ENCODE assay signal across 15 cellular contexts in the genomic region with DNA sequence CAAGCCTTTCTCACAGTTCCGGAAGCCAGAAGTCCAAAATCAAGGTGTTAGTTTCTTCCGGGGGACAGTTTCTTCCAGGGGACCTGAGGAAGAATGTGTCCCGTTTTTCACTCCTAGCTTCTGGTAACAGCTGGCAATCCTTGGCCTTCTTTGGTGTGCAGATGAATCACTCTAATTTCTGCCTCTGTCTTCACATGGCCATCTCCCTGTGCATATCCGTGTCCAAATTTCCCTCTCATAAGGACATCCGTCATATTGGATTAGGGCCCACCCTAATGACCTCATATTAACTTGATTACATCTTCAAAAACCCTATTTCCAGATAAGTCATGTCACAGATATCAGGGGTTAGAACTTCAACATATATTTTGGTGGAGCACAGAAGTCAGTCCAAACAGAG.
DNase-seq lines count a peak whose midpoint lies in the region; ATAC-seq and TF ChIP-seq lines count a peak whose summit lies in the region.
"Had no signal": no experiment of that assay in that cellular context is flagged by ENCODE, and none has a peak within 500 bp of the region (broad histone marks: within the 10 kb centered on the region; RNA-seq: fewer than 3 reads in every experiment).

No MANE protein-coding gene starts in this region.

- no peaks in the 10 kb centered on the region for H3K36me3 ChIP-seq in suprapubic skin
- H3K36me3 ChIP-seq in transverse colon: no peaks in the 10 kb centered on the region
- no peaks in the 10 kb centered on the region for H3K36me3 ChIP-seq in Peyer's patch

- TF ChIP-seq CTCF in fibroblast of mammary gland (conservative IDR thresholded peaks at IDR 0.05; ENCODE audit: control insufficient read depth, insufficient read depth, low read depth, low read length): no peak
- no peak for TF ChIP-seq CTCF in suprapubic skin (IDR thresholded peaks at IDR 0.05)
- no peak for TF ChIP-seq CTCF in transverse colon (IDR thresholded peaks at IDR 0.05)
- TF ChIP-seq CTCF in Peyer's patch (IDR thresholded peaks at IDR 0.05): no peak

- DNase-seq in stimulated activated naive CD8-positive, alpha-beta T cell treated with anti-CD3 and anti-CD28 coated beads, Interleukin-15, amount 100 ng/mL, for 72 hours: no peak
- DNase-seq in LHCN-M2 (ENCODE audit: low read depth): peak; percentile 49
- DNase-seq in fibroblast of mammary gland (ENCODE audit: low read depth): peak; percentile 75
- DNase-seq in suprapubic skin (ENCODE audit: low spot score in 2 of 2): no peak
- no peak for DNase-seq in transverse colon
- DNase-seq in Peyer's patch: no peak
- DNase-seq: ACHN, NCI-H1436, NCI-H1930, NCI-H345, SW 1271 had no signal

- peaks cover 88% of the 10 kb centered on the region for H3K4me1 Mint-ChIP-seq in stimulated activated naive CD8-positive, alpha-beta T cell treated with anti-CD3 and anti-CD28 coated beads, Interleukin-15, Interleukin-2, amounts not matched to agents 100 ng/mL and 50 ng/mL, for 24 hours (ENCODE audit: low read depth)
- peaks cover 52% of the 10 kb centered on the region for H3K4me1 Mint-ChIP-seq in stimulated activated naive CD8-positive, alpha-beta T cell treated with anti-CD3 and anti-CD28 coated beads, Interleukin-15, amount 100 ng/mL, for 72 hours

- H3K4me1 ChIP-seq in suprapubic skin (no peaks in the 10 kb centered on the region), transverse colon (peaks cover 0 to 9% (median 0%) of the 10 kb centered on the region in 4 donors), Peyer's patch (no peaks in the 10 kb centered on the region)

- H3K27me3 Mint-ChIP-seq in stimulated activated naive CD8-positive, alpha-beta T cell treated with anti-CD3 and anti-CD28 coated beads, Interleukin-15, Interleukin-2, amounts not matched to agents 100 ng/mL and 50 ng/mL, for 24 hours: peaks cover 7% of the 10 kb centered on the region
- H3K27me3 Mint-ChIP-seq in stimulated activated naive CD8-positive, alpha-beta T cell treated with anti-CD3 and anti-CD28 coated beads, Interleukin-15, amount 100 ng/mL, for 72 hours: no peaks in the 10 kb centered on the region

- WGBS in suprapubic skin: 75% methylated on average over 5 of the region's 5 CpGs
- 93 to 100% methylated on average over 2 to 5 of the region's 5 CpGs for WGBS in transverse colon (ENCODE audit: low coverage in 1 of 2), 2 donors

- no peak overlapping the region for H3K4me3 ChIP-seq in fibroblast of mammary gland (ENCODE audit: control insufficient read depth, low read depth, low read length)
- no peak overlapping the region for H3K4me3 ChIP-seq in suprapubic skin
- H3K4me3 ChIP-seq in transverse colon: no peak overlapping the region
- no peak overlapping the region for H3K4me3 ChIP-seq in Peyer's patch

- peak overlapping the region; percentile 9 for H3K4me3 Mint-ChIP-seq in stimulated activated naive CD8-positive, alpha-beta T cell treated with anti-CD3 and anti-CD28 coated beads, Interleukin-15, Interleukin-2, amounts not matched to agents 100 ng/mL and 50 ng/mL, for 24 hours
- no peak overlapping the region for H3K4me3 Mint-ChIP-seq in stimulated activated naive CD8-positive, alpha-beta T cell treated with anti-CD3 and anti-CD28 coated beads, Interleukin-15, amount 100 ng/mL, for 72 hours
- H3K4me3 Mint-ChIP-seq: B cell had no signal

- no peak for ATAC-seq in stimulated activated naive CD8-positive, alpha-beta T cell treated with anti-CD3 and anti-CD28 coated beads, Interleukin-15, amount 100 ng/mL, for 72 hours
- no peak for ATAC-seq in GM18520 (IDR thresholded peaks at IDR 0.05; ENCODE audit: unreplicated experiment)

- in situ Hi-C loops in transverse colon (cut with MboI; ENCODE audit: low pct_ligation_motif_present in 1 of 4, low pct_unique_long_range_greater_than_20kb in 1 of 4, low sequenced_read_pairs in 3 of 4): no loop called here

- no peaks in the 10 kb centered on the region for H3K27me3 ChIP-seq in suprapubic skin
- no peaks in the 10 kb centered on the region for H3K27me3 ChIP-seq in transverse colon
- H3K27me3 ChIP-seq in Peyer's patch: no peaks in the 10 kb centered on the region

- no peaks in the 10 kb centered on the region for H3K9me3 Mint-ChIP-seq in stimulated activated naive CD8-positive, alpha-beta T cell treated with anti-CD3 and anti-CD28 coated beads, Interleukin-15, Interleukin-2, amounts not matched to agents 100 ng/mL and 50 ng/mL, for 24 hours
- H3K9me3 Mint-ChIP-seq in stimulated activated naive CD8-positive, alpha-beta T cell treated with anti-CD3 and anti-CD28 coated beads, Interleukin-15, amount 100 ng/mL, for 72 hours: peaks cover 0 to 9% of the 10 kb centered on the region in 2 donors

- TF ChIP-seq POLR2A in suprapubic skin (IDR thresholded peaks at IDR 0.05): no peak
- TF ChIP-seq POLR2A in transverse colon (IDR thresholded peaks at IDR 0.05): no peak
- TF ChIP-seq POLR2A in Peyer's patch (IDR thresholded peaks at IDR 0.05): no peak

- H3K27ac ChIP-seq in suprapubic skin (peak overlapping the region; percentile 23), transverse colon (no peak overlapping the region), Peyer's patch (no peak overlapping the region)
- H3K27ac ChIP-seq: KMS-11 had no signal

- peak overlapping the region; percentile 86 for H3K27ac Mint-ChIP-seq in stimulated activated naive CD8-positive, alpha-beta T cell treated with anti-CD3 and anti-CD28 coated beads, Interleukin-15, Interleukin-2, amounts not matched to agents 100 ng/mL and 50 ng/mL, for 24 hours
- H3K27ac Mint-ChIP-seq in stimulated activated naive CD8-positive, alpha-beta T cell treated with anti-CD3 and anti-CD28 coated beads, Interleukin-15, amount 100 ng/mL, for 72 hours: no peak overlapping the region
- H3K27ac Mint-ChIP-seq: B cell had no signal

- H3K36me3 Mint-ChIP-seq in stimulated activated naive CD8-positive, alpha-beta T cell treated with anti-CD3 and anti-CD28 coated beads, Interleukin-15, Interleukin-2, amounts not matched to agents 100 ng/mL and 50 ng/mL, for 24 hours (ENCODE audit: low read depth): peaks cover 1% of the 10 kb centered on the region

- no peaks in the 10 kb centered on the region for H3K9me3 ChIP-seq in suprapubic skin
- H3K9me3 ChIP-seq in transverse colon: no peaks in the 10 kb centered on the region
- no peaks in the 10 kb centered on the region for H3K9me3 ChIP-seq in Peyer's patch

- intact Hi-C loops in transverse colon (cut with DNase I; ENCODE audit: low total_unique reads): no loop called here

- TF ChIP-seq EP300 in suprapubic skin (IDR thresholded peaks at IDR 0.05) (no peak), transverse colon (IDR thresholded peaks at IDR 0.05; ENCODE audit: low read depth) (no peak)

Comparison
In these comparisons a context has a peak if more than half of its experiments do, and no peak if none do; other contexts are left out.
1. DNase-seq: peak in LHCN-M2 (single experiment) and fibroblast of mammary gland (single experiment); none in stimulated activated naive CD8-positive, alpha-beta T cell treated with anti-CD3 and anti-CD28 coated beads, Interleukin-15, amount 100 ng/mL, for 72 hours (0 of 2), suprapubic skin (0 of 2), transverse colon (single experiment) and Peyer's patch (0 of 3).